ENCODE assay signal across 23 cellular contexts in the genomic region with DNA sequence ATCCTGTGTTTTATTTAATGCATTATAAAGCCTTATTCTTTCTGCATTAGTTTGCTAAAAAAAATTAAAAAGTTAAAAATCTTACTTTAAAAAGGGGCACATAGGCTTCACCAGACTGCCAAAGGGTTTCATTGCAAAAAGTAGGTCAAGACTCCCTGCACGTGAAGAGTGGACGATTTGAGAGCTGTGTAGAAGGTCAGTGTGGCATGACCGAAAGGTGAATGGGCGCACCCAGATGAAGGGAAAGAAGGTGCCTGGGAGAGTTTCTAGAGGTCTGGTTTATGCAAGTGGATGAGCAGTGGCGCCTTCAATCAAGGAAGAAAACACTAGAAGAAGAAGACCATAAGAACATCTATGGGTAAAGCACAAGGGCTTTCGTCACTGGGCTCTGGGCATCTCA.
"Had no signal": no experiment of that assay in that cellular context is flagged by ENCODE, and none has a peak within 500 bp of the region (broad histone marks: within the 10 kb centered on the region; RNA-seq: fewer than 3 reads in every experiment).

No MANE protein-coding gene starts in this region.

- H2AFZ ChIP-seq: PC-9 had no signal

- FAIRE-seq: K562, TTC549 had no signal

- ATAC-seq: activated CD8-positive, alpha-beta T cell treated with anti-CD3 and anti-CD28 coated beads for 36 hours; activated T-cell treated with anti-CD3 and anti-CD28 coated beads, Interleukin-2, amount 50 U/mL, for 72 hours; activated T-helper 17 cell treated with anti-CD3 and anti-CD28 coated beads, Interleukin-2, amount 50 U/mL, for 72 hours; K562 had no signal

- H3K4me3 ChIP-seq: cardiac muscle cell, K562, PC-9, SK-N-MC had no signal

- H3K27ac ChIP-seq: cardiac muscle cell, PC-9, SK-N-MC had no signal

- H3K27me3 ChIP-seq: cardiac muscle cell had no signal

- DNase-seq: activated CD4-positive, alpha-beta T cell treated with anti-CD3 and anti-CD28 coated beads, Interleukin-2, amount 10 ng/mL, durations not matched to agents 24 days and 14 days; activated CD4-positive, alpha-beta T cell treated with anti-CD3 and anti-CD28 coated beads, Interleukin-2, amount 50 U/mL, for 4 hours; activated CD8-positive, alpha-beta T cell treated with anti-CD3 and anti-CD28 coated beads for 36 hours; activated effector memory CD4-positive, alpha-beta T cell treated with anti-CD3 and anti-CD28 coated beads, Interleukin-2, amount 50 U/mL, for 16 hours; activated naive CD4-positive, alpha-beta T cell treated with Interleukin-2 at 50 U/mL for 16 hours; activated T-cell treated with anti-CD3 and anti-CD28 coated beads, Interleukin-2, amount 50 U/mL, for 1 hour; activated T-cell treated with anti-CD3 and anti-CD28 coated beads, Interleukin-2, amount 50 U/mL, for 72 hours; NCI-H1092 treated with DMSO at 0.1 percent for 48 hours; NCI-H1417; NCI-H146; NCI-H187; NCI-H2107; NCI-H510A; NCI-H526; NCI-H748 treated with DMSO at 0.1 percent for 48 hours; NK-92 treated with Interleukin-12 subunit alpha and Interleukin-12 subunit beta, amount 100 ng/mL, for 24 hours; Right ventricle myocardium superior had no signal

- H3K4me2 ChIP-seq: PC-9 had no signal

- H3K36me3 ChIP-seq: cardiac muscle cell had no signal
